ENCODE assay signal across 9 cellular contexts in genomic region chrX:104205548-104205947, GRCh38. TPM values are rescaled to one million over a fixed set of nuclear protein-coding genes. Genes with fewer than 3 reads are reported as not detected.
"Had no signal": no experiment of that assay in that cellular context is flagged by ENCODE, and none has a peak within 500 bp of the region (broad histone marks: within the 10 kb centered on the region; RNA-seq: fewer than 3 reads in every experiment).

No MANE protein-coding gene starts in this region.

- H3K27ac ChIP-seq: GM23248, HL-60 had no signal

- H3K9ac ChIP-seq: GM23248 had no signal

- H3K4me1 ChIP-seq: HAP-1 had no signal

- DNase-seq: GM23248, GOT3, H7, HFFc6, KG1 had no signal

- H3K9me3 ChIP-seq: HAP-1 had no signal

- ATAC-seq: HCT116 had no signal

- H2AFZ ChIP-seq: GM23248 had no signal

- H3K4me3 ChIP-seq: GM23248, HAP-1 had no signal

RNA-seq across cellular contexts. Expression of gene ESX1, which starts 49.2 kb away (rescaled TPM):
- total RNA-seq: GM23248, H7, HFFc6 had no signal
- polyA plus RNA-seq: GM23248, IgD-negative memory B cell had no signal
